ENCODE assay signal across 14 cellular contexts in the genomic region with DNA sequence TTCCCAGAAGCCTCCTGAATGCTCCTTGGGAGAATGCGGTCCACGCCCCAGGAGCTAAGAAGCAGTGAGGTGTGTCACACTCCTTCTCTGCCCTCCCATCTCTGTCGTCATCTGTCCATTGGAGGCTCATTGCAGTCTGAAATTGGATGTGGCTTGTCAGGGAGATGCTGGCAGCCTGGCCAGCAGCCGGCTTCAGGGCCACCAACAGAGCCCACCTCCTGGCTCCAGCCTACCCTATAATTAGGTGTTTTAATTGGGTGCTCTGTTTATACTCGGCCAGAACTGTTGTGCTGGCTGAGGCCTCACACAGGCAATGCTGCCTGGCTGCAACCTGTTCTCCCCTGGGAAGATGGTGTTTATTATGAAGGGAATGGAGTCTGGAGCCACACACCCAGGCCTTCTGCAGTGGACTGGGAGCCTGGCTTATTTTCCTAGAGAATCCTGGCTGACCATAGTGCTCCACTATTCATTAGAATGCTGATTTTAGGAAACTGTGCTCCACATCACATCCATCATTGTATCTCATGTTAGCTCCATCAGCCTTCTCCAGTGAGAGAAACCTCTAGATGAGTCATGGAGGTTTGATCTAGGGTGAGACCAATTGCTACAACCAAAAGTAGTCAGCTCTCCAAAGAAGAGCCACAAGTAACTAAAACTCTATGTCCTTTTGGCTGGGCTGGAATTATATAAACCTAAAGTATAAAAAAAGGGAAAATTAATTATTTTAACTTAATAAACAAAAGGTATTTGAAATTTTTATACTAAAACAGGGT.
A peak's percentile ranks its signal among the peaks of the same experiment; 100 is the strongest.
DNase-seq lines count a peak whose midpoint lies in the region; ATAC-seq and TF ChIP-seq lines count a peak whose summit lies in the region.
"Had no signal": no experiment of that assay in that cellular context is flagged by ENCODE, and none has a peak within 500 bp of the region (broad histone marks: within the 10 kb centered on the region; RNA-seq: fewer than 3 reads in every experiment).

No MANE protein-coding gene starts in this region.

- H3K36me3 ChIP-seq in suprapubic skin: no peaks in the 10 kb centered on the region

- WGBS in suprapubic skin: 76% methylated on average over 5 of the region's 5 CpGs

- ATAC-seq in SK-N-SH treated with all-trans-retinoic acid at 6 μM for 48 hours: no peak; the same call in 2 of the 3 replicates
- no peak for ATAC-seq in GM19395 (IDR thresholded peaks at IDR 0.05; ENCODE audit: unreplicated experiment)
- ATAC-seq in naive thymus-derived CD8-positive, alpha-beta T cell: no peak
- ATAC-seq in GM19035 (IDR thresholded peaks at IDR 0.05; ENCODE audit: unreplicated experiment): no peak
- ATAC-seq: K562, left cardiac atrium had no signal

- H3K9me3 ChIP-seq in suprapubic skin: no peaks in the 10 kb centered on the region

- no peaks in the 10 kb centered on the region for H3K27me3 Mint-ChIP-seq in naive thymus-derived CD8-positive, alpha-beta T cell

- POLR2A ChIA-PET in naive thymus-derived CD8-positive, alpha-beta T cell (lab: Charles Lee): interaction anchor here (1.0 to 11.6 kb wide), 6 partner anchors 12 to 99 kb away, joined by 3 to 144 read pairs (median 4); no protein-coding TSS in a partner anchor

- TF ChIP-seq EP300 in suprapubic skin (IDR thresholded peaks at IDR 0.05): no peak

- peaks cover 9% of the 10 kb centered on the region for H3K4me1 ChIP-seq in suprapubic skin

- DNase-seq in DMS 273 (lab: John Stamatoyannopoulos, UW; ENCODE audit: unreplicated experiment) (peak; percentile 54), M059J (ENCODE audit: low read depth) (peak; percentile 70), kidney glomerular epithelial cell (lab: John Stamatoyannopoulos, UW) (peak; percentile 28), suprapubic skin (ENCODE audit: low spot score in 2 of 2) (no peak)
- no peak for DNase-seq in naive thymus-derived CD8-positive, alpha-beta T cell
- DNase-seq: left cardiac atrium; nucleus accumbens; OCI-M1; stimulated activated CD4-positive, alpha-beta T cell treated with anti-CD3 and anti-CD28 coated beads, Interleukin-2, amount 100 ng/mL, for 48 hours had no signal

- no peak for TF ChIP-seq CTCF in suprapubic skin (IDR thresholded peaks at IDR 0.05)

- no peak overlapping the region for H3K27ac ChIP-seq in suprapubic skin

- H3K4me3 ChIP-seq in suprapubic skin: no peak overlapping the region
- H3K4me3 ChIP-seq: K562 had no signal

- H3K27ac Mint-ChIP-seq in naive thymus-derived CD8-positive, alpha-beta T cell: peak overlapping the region in 3 of 10 donors; percentile 2 to 63 (median 34)

- no peaks in the 10 kb centered on the region for H3K27me3 ChIP-seq in suprapubic skin

- H3K9me3 Mint-ChIP-seq in naive thymus-derived CD8-positive, alpha-beta T cell: peaks cover 0 to 3% (median 0%) of the 10 kb centered on the region in 9 donors
- H3K9me3 Mint-ChIP-seq: T-helper 2 cell treated with Interferon-gamma antibody and Interleukin-4, amounts not matched to agents 5 μg/mL and 100 μg/mL, for 36 hours had no signal

- no peak for TF ChIP-seq POLR2A in suprapubic skin (IDR thresholded peaks at IDR 0.05)

- H3K36me3 Mint-ChIP-seq in naive thymus-derived CD8-positive, alpha-beta T cell: peaks cover 0 to 2% (median 0%) of the 10 kb centered on the region in 3 donors

- peaks cover 39 to 72% (median 52%) of the 10 kb centered on the region in 4 donors for H3K4me1 Mint-ChIP-seq in naive thymus-derived CD8-positive, alpha-beta T cell

- peak overlapping the region in 1 of 10 donors; percentile 29 for H3K4me3 Mint-ChIP-seq in naive thymus-derived CD8-positive, alpha-beta T cell
- H3K4me3 Mint-ChIP-seq: T-helper 2 cell treated with Interferon-gamma antibody and Interleukin-4, amounts not matched to agents 5 μg/mL and 100 μg/mL, for 36 hours had no signal

TF ChIP-seq in SK-N-SH treated with all-trans-retinoic acid at 6 μM for 48 hours, 23 proteins besides CTCF, POLR2A, EP300 and RAD21:
- no peak for TF ChIP-seq ZFP30 (CRISPR knock-in tag; IDR thresholded peaks at IDR 0.05)
- TF ChIP-seq TCF4 (CRISPR knock-in tag; IDR thresholded peaks at IDR 0.05; ENCODE audit: borderline replicate concordance): peak; percentile 51; the same call in 1 of the 2 replicates

Comparison
In these comparisons a context has a peak if more than half of its experiments do, and no peak if none do; other contexts are left out.
1. DNase-seq: peak in DMS 273 (single experiment), M059J (single experiment) and kidney glomerular epithelial cell (single experiment); none in naive thymus-derived CD8-positive, alpha-beta T cell (0 of 10) and suprapubic skin (0 of 2).